Comparison of ENCODE assay signal across 15 cellular contexts in the genomic region with DNA sequence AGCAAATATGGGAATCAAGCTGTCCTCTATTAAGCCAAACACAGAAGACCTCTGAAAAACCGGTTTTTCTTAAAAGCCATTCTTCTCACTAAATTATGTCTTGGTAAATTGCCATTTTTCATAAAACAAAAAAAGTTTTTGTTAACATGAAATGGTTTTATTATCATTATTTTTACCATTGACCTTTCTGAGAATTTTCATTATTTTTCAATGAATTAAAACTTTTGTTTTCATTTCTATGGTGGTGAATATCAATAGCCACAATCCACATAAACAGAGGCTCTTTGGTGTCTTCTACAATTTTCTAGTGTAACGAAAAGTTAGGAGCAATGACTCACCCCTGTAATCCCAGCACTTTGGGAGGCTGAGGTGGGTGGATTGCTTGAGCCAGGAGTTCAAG. TPM values are rescaled to one million over a fixed set of nuclear protein-coding genes. Genes with fewer than 3 reads are reported as not detected.
DNase-seq lines count a peak whose midpoint lies in the region; ATAC-seq and TF ChIP-seq lines count a peak whose summit lies in the region.
"Had no signal": no experiment of that assay in that cellular context is flagged by ENCODE, and none has a peak within 500 bp of the region (broad histone marks: within the 10 kb centered on the region; RNA-seq: fewer than 3 reads in every experiment).

No MANE protein-coding gene starts in this region.

- intact Hi-C loops in Calu3 (cut with micrococcal nuclease; ENCODE audit: unreplicated experiment), result loop anchor here (10.0 kb wide), 1 partner anchor 148 kb away; no protein-coding TSS in a partner anchor

- H3K9ac ChIP-seq in HUES64 (ENCODE audit: low read depth, low read length) (no peak overlapping the region), neural cell (ENCODE audit: low read length) (no peak overlapping the region)

- POLR2A ChIA-PET in activated naive CD8-positive, alpha-beta T cell treated with anti-CD3 and anti-CD28 coated beads, Interleukin-2, amount 10 ng/mL, durations not matched to agents 7 days and 5 days (lab: Charles Lee), result interaction anchor here (2.7 kb wide), 1 partner anchor 250 kb away, joined by 9 read pairs; a partner anchor contains a TSS

- H3F3A ChIP-seq in neural cell (ENCODE audit: insufficient read depth, low read length, poor library complexity, severe bottlenecking), result no peaks in the 10 kb centered on the region

- ATAC-seq in activated naive CD8-positive, alpha-beta T cell treated with anti-CD3 and anti-CD28 coated beads, Interleukin-2, amount 10 ng/mL, durations not matched to agents 7 days and 5 days (ENCODE audit: low read depth), result no peak
- ATAC-seq in GM21528 (IDR thresholded peaks at IDR 0.05; ENCODE audit: low FRiP score, unreplicated experiment), result no peak
- ATAC-seq: HCT116, heart right ventricle, left cardiac atrium had no signal

- H3K27me3 ChIP-seq in HUES64 (ENCODE audit: insufficient read depth, low read length) (no peaks in the 10 kb centered on the region), neural cell (ENCODE audit: insufficient read depth, low read depth, low read length) (no peaks in the 10 kb centered on the region)
- H3K27me3 ChIP-seq: heart right ventricle, sigmoid colon had no signal

- H3K9me3 ChIP-seq in HUES64 (ENCODE audit: insufficient read depth, low read depth, low read length) (no peaks in the 10 kb centered on the region), neural cell (ENCODE audit: low read length) (no peaks in the 10 kb centered on the region)
- H3K9me3 ChIP-seq: heart right ventricle, sigmoid colon had no signal

- H3K4me2 ChIP-seq in neural cell (ENCODE audit: low read length), result peak overlapping the region; percentile 12

- peaks cover 7% of the 10 kb centered on the region; the same call in 1 of the 2 replicates for H3K4me1 ChIP-seq in HUES64 (ENCODE audit: insufficient read depth, low read length)

- no peaks in the 10 kb centered on the region for H3K27me3 Mint-ChIP-seq in Calu3 (ENCODE audit: unreplicated experiment)
- no peaks in the 10 kb centered on the region for H3K27me3 Mint-ChIP-seq in activated naive CD8-positive, alpha-beta T cell treated with anti-CD3 and anti-CD28 coated beads, Interleukin-2, amount 10 ng/mL, durations not matched to agents 7 days and 5 days

- no peak overlapping the region for H2AFZ ChIP-seq in neural cell (ENCODE audit: low read depth, low read length)

- H3K9me3 Mint-ChIP-seq in Calu3 (ENCODE audit: low read depth, unreplicated experiment), result no peaks in the 10 kb centered on the region
- H3K9me3 Mint-ChIP-seq in activated naive CD8-positive, alpha-beta T cell treated with anti-CD3 and anti-CD28 coated beads, Interleukin-2, amount 10 ng/mL, durations not matched to agents 7 days and 5 days, result no peaks in the 10 kb centered on the region
- H3K9me3 Mint-ChIP-seq: activated naive CD4-positive, alpha-beta T cell treated with anti-CD3 and anti-CD28 coated beads, Interleukin-2, amount 10 ng/mL, durations not matched to agents 7 days and 5 days had no signal

- H3K9me2 ChIP-seq in neural cell (ENCODE audit: insufficient read depth, low read length), result no peaks in the 10 kb centered on the region

- H3K36me3 ChIP-seq in HUES64 (ENCODE audit: insufficient read depth, low read length), result no peaks in the 10 kb centered on the region
- no peaks in the 10 kb centered on the region for H3K36me3 ChIP-seq in neural cell (ENCODE audit: insufficient read depth, low read length)
- H3K36me3 ChIP-seq: sigmoid colon had no signal

- CTCF ChIA-PET in Calu3 (lab: Charles Lee), result no interaction called here

- no peaks in the 10 kb centered on the region for H4K20me1 ChIP-seq in neural cell (ENCODE audit: insufficient read depth)

- peaks cover 8% of the 10 kb centered on the region for H3K4me1 Mint-ChIP-seq in Calu3 (ENCODE audit: low read depth, unreplicated experiment)
- peaks cover 16% of the 10 kb centered on the region for H3K4me1 Mint-ChIP-seq in activated naive CD8-positive, alpha-beta T cell treated with anti-CD3 and anti-CD28 coated beads, Interleukin-2, amount 10 ng/mL, durations not matched to agents 7 days and 5 days

- WGBS in HUES64, result 82% methylated on average over 2 of the region's 2 CpGs

- no peak for TF ChIP-seq CTCF in Calu3 (IDR thresholded peaks at IDR 0.05; ENCODE audit: unreplicated experiment)
- TF ChIP-seq CTCF in neural cell (IDR thresholded peaks at IDR 0.05; ENCODE audit: poor library complexity, severe bottlenecking), result no peak

- H3K27ac ChIP-seq in HUES64 (ENCODE audit: low read depth, low read length) (no peak overlapping the region), neural cell (ENCODE audit: low read length) (no peak overlapping the region)
- H3K27ac ChIP-seq: epithelial cell of prostate, heart right ventricle, sigmoid colon had no signal

- H3K4me3 Mint-ChIP-seq in Calu3 (ENCODE audit: low read depth, unreplicated experiment), result peak overlapping the region; percentile 79
- H3K4me3 Mint-ChIP-seq in activated naive CD8-positive, alpha-beta T cell treated with anti-CD3 and anti-CD28 coated beads, Interleukin-2, amount 10 ng/mL, durations not matched to agents 7 days and 5 days, result peak overlapping the region; percentile 53

- DNase-seq in Calu3, result no peak
- DNase-seq in activated naive CD8-positive, alpha-beta T cell treated with anti-CD3 and anti-CD28 coated beads, Interleukin-2, amount 10 ng/mL, durations not matched to agents 7 days and 5 days, result no peak
- DNase-seq in NCI-H2227 (lab: John Stamatoyannopoulos, UW; ENCODE audit: unreplicated experiment), result no peak
- DNase-seq in GDM1 (lab: John Stamatoyannopoulos, UW), result no peak
- DNase-seq: activated CD4-positive, alpha-beta T cell treated with anti-CD3 and anti-CD28 coated beads for 4 hours; activated naive CD4-positive, alpha-beta T cell treated with anti-CD3 and anti-CD28 coated beads, Interleukin-2, amount 10 ng/mL, durations not matched to agents 7 days and 5 days; heart right ventricle; left cardiac atrium; NCI-H2227 treated with DMSO at 0.1 percent for 48 hours; sigmoid colon had no signal

- BruUV-seq in Calu3 (replicated peaks; lab: Mats Ljungman, UMichigan), result no TSS peak

- H3K36me3 Mint-ChIP-seq in Calu3 (ENCODE audit: insufficient read depth, unreplicated experiment), result peaks cover 25% of the 10 kb centered on the region
- H3K36me3 Mint-ChIP-seq in activated naive CD8-positive, alpha-beta T cell treated with anti-CD3 and anti-CD28 coated beads, Interleukin-2, amount 10 ng/mL, durations not matched to agents 7 days and 5 days, result peaks cover 5% of the 10 kb centered on the region

- no peak for TF ChIP-seq EP300 in neural cell (conservative IDR thresholded peaks at IDR 0.05; ENCODE audit: poor library complexity, severe bottlenecking)

- TF ChIP-seq RAD21 in neural cell (conservative IDR thresholded peaks at IDR 0.05), result no peak

- H3K4me3 ChIP-seq in HUES64 (ENCODE audit: low read length), result 0 out of 2 replicates have a peak overlapping the region, but pooled peaks have one; percentile 77
- H3K4me3 ChIP-seq in neural cell (ENCODE audit: low read length), result peak overlapping the region; percentile 87
- H3K4me3 ChIP-seq: sigmoid colon had no signal

- H3K27ac Mint-ChIP-seq in Calu3 (ENCODE audit: unreplicated experiment), result no peak overlapping the region
- no peak overlapping the region for H3K27ac Mint-ChIP-seq in activated naive CD8-positive, alpha-beta T cell treated with anti-CD3 and anti-CD28 coated beads, Interleukin-2, amount 10 ng/mL, durations not matched to agents 7 days and 5 days

- peaks cover 19% of the 10 kb centered on the region for H3K79me2 ChIP-seq in neural cell (replicated peaks; ENCODE audit: insufficient read depth, low read length)

TF ChIP-seq in neural cell, 6 proteins besides CTCF, POLR2A, EP300 and RAD21:
- TF ChIP-seq, protein P1, sequence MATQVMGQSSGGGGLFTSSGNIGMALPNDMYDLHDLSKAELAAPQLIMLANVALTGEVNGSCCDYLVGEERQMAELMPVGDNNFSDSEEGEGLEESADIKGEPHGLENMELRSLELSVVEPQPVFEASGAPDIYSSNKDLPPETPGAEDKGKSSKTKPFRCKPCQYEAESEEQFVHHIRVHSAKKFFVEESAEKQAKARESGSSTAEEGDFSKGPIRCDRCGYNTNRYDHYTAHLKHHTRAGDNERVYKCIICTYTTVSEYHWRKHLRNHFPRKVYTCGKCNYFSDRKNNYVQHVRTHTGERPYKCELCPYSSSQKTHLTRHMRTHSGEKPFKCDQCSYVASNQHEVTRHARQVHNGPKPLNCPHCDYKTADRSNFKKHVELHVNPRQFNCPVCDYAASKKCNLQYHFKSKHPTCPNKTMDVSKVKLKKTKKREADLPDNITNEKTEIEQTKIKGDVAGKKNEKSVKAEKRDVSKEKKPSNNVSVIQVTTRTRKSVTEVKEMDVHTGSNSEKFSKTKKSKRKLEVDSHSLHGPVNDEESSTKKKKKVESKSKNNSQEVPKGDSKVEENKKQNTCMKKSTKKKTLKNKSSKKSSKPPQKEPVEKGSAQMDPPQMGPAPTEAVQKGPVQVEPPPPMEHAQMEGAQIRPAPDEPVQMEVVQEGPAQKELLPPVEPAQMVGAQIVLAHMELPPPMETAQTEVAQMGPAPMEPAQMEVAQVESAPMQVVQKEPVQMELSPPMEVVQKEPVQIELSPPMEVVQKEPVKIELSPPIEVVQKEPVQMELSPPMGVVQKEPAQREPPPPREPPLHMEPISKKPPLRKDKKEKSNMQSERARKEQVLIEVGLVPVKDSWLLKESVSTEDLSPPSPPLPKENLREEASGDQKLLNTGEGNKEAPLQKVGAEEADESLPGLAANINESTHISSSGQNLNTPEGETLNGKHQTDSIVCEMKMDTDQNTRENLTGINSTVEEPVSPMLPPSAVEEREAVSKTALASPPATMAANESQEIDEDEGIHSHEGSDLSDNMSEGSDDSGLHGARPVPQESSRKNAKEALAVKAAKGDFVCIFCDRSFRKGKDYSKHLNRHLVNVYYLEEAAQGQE (IDR thresholded peaks at IDR 0.05; ENCODE audit: borderline replicate concordance), result no peak
- TF ChIP-seq SMC3 (conservative IDR thresholded peaks at IDR 0.05; ENCODE audit: poor library complexity), result no peak
- no peak for TF ChIP-seq POLR2AphosphoS5 (IDR thresholded peaks at IDR 0.05)
- TF ChIP-seq TAF1 (IDR thresholded peaks at IDR 0.05; ENCODE audit: low read depth), result no peak
- no peak for TF ChIP-seq MXI1 (conservative IDR thresholded peaks at IDR 0.05; ENCODE audit: poor library complexity, severe bottlenecking)
- TF ChIP-seq EZH2 (IDR thresholded peaks at IDR 0.05; ENCODE audit: borderline replicate concordance, insufficient read depth, low read length, poor library complexity, severe bottlenecking), result no peak

RNA-seq across cellular contexts. Expression of a gene that starts 2.1 kb away (rescaled TPM):
- total RNA-seq in Calu3 (2022), result 104 and 113 TPM in 2 replicates
- polyA plus RNA-seq in HUES64 (2013, experiment 1 of 2), result 170 TPM
- 180 TPM for polyA plus RNA-seq in HUES64 (2013, experiment 2 of 2)
- 100 to 1,000 TPM; 127 to 133 TPM for total RNA-seq in activated naive CD8-positive, alpha-beta T cell treated with anti-CD3 and anti-CD28 coated beads, Interleukin-2, amount 10 ng/mL, durations not matched to agents 7 days and 5 days
- 246 and 257 TPM in 2 replicates for polyA plus RNA-seq in neural cell
- 80.6 and 92.4 TPM in 2 replicates for polyA minus RNA-seq in neural cell

RNA-seq across cellular contexts. Expression of a gene that starts 57.1 kb away (rescaled TPM):
- 0.24 TPM in 1 of 2 replicates, not detected in the other for total RNA-seq in Calu3 (2022)
- polyA plus RNA-seq in HUES64 (2013, experiment 1 of 2), result not detected
- polyA plus RNA-seq in HUES64 (2013, experiment 2 of 2), result not detected
- 10 to 100 TPM; 11.1 to 11.2 TPM for total RNA-seq in activated naive CD8-positive, alpha-beta T cell treated with anti-CD3 and anti-CD28 coated beads, Interleukin-2, amount 10 ng/mL, durations not matched to agents 7 days and 5 days
- not detected in 2 replicates for polyA plus RNA-seq in neural cell
- polyA minus RNA-seq in neural cell, result not detected in 2 replicates
